ENCODE assay signal across 1 cellular context in genomic region chr1:221598122-221598521, GRCh38.
TF ChIP-seq lines count a peak whose summit lies in the region.

No MANE protein-coding gene starts in this region.

TF ChIP-seq in HepG2, 621 proteins besides CTCF, POLR2A, EP300 and RAD21:
- TF ChIP-seq ZNF124 (CRISPR knock-in tag; IDR thresholded peaks at IDR 0.05) (no peak), ZBTB44 (CRISPR knock-in tag; IDR thresholded peaks at IDR 0.05) (no peak), PBX3 (CRISPR knock-in tag; IDR thresholded peaks at IDR 0.05; ENCODE audit: borderline replicate concordance) (no peak), ARID2 (CRISPR knock-in tag; IDR thresholded peaks at IDR 0.05; ENCODE audit: borderline replicate concordance) (no peak), GLMP (CRISPR knock-in tag; IDR thresholded peaks at IDR 0.05; ENCODE audit: borderline replicate concordance) (no peak), ATM (IDR thresholded peaks at IDR 0.05; ENCODE audit: borderline replicate concordance) (no peak), U2AF2 (IDR thresholded peaks at IDR 0.05; ENCODE audit: low read depth, low read length) (no peak), ASH2L (IDR thresholded peaks at IDR 0.05; ENCODE audit: insufficient read length, low read depth, low read length) (no peak), ZSCAN9 (CRISPR knock-in tag; IDR thresholded peaks at IDR 0.05; ENCODE audit: borderline replicate concordance) (no peak), KMT2B (CRISPR knock-in tag; IDR thresholded peaks at IDR 0.05) (no peak), ZNF572 (CRISPR knock-in tag; IDR thresholded peaks at IDR 0.05) (no peak), DNMT3B (CRISPR knock-in tag; conservative IDR thresholded peaks at IDR 0.05) (no peak), ZNF407 (CRISPR knock-in tag; IDR thresholded peaks at IDR 0.05; ENCODE audit: not compliant biosample characterization) (no peak), NFKB2 (CRISPR knock-in tag; IDR thresholded peaks at IDR 0.05; ENCODE audit: borderline replicate concordance) (no peak), ZNF775 (CRISPR knock-in tag; IDR thresholded peaks at IDR 0.05; ENCODE audit: borderline replicate concordance) (no peak)
